8 cellular contexts compared by ENCODE assay signal in the genomic region with DNA sequence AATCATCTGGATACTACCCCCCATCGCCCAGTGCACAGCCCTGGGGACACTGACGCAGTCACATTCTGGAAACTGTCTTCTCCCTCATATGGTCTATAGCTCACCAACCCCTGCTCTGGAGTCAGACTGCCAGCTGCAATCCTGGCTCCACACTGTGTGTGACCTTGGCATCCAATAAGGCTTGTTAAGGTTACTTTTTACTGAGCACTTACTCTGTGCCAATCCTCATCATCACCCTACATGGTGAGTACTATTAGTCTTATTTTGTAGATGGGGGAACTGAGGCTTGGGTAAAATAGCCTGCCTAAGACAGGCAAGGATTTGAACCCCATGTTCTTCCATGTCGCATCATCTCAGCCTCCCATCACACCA. TPM values are rescaled to one million over a fixed set of nuclear protein-coding genes. Genes with fewer than 3 reads are reported as not detected.
A peak's percentile ranks its signal among the peaks of the same experiment; 100 is the strongest.
DNase-seq lines count a peak whose midpoint lies in the region; ATAC-seq and TF ChIP-seq lines count a peak whose summit lies in the region.

No MANE protein-coding gene starts in this region.

- peak overlapping the region; percentile 78 for H3K4me3 Mint-ChIP-seq in CD8-positive, alpha-beta T cell

- H3K36me3 Mint-ChIP-seq in CD8-positive, alpha-beta T cell, result no peaks in the 10 kb centered on the region

- peaks cover 84% of the 10 kb centered on the region for H4K20me1 ChIP-seq in osteoblast (ENCODE audit: insufficient read depth, low read length)

- intact Hi-C loops in CD8-positive, alpha-beta T cell (cut with DNase I, micrococcal nuclease), result loop anchor here (2.0 kb wide), 1 partner anchor 46 kb away; no protein-coding TSS in a partner anchor

- H2AFZ ChIP-seq in osteoblast (ENCODE audit: low read length), result no peak overlapping the region

- no peak overlapping the region for H3K27ac ChIP-seq in CD8-positive, alpha-beta T cell (ENCODE audit: low read depth, low read length)
- peak overlapping the region; percentile 98 for H3K27ac ChIP-seq in RWPE1
- H3K27ac ChIP-seq in esophagus (ENCODE audit: low read depth in 2 of 2, low read length in 1 of 2), result peak overlapping the region; percentile 93 to 94
- H3K27ac ChIP-seq in osteoblast (ENCODE audit: low read depth, low read length), result no peak overlapping the region

- peak overlapping the region; percentile 28 for H3K4me3 ChIP-seq in CD8-positive, alpha-beta T cell (ENCODE audit: low read depth, low read length)
- H3K4me3 ChIP-seq in esophagus (ENCODE audit: low read depth in 1 of 2, low read length in 2 of 2), result peak overlapping the region in 1 of 2 donors; percentile 0
- peak overlapping the region; percentile 58 for H3K4me3 ChIP-seq in osteoblast (ENCODE audit: insufficient read depth, low read length)

- H3K4me2 ChIP-seq in osteoblast (ENCODE audit: insufficient read depth, low read length), result peak overlapping the region; percentile 64

- no peaks in the 10 kb centered on the region for H3K36me3 ChIP-seq in CD8-positive, alpha-beta T cell (ENCODE audit: insufficient read depth, low read length)
- H3K36me3 ChIP-seq in esophagus (ENCODE audit: control insufficient read depth in 2 of 2, insufficient read depth in 2 of 2, low read length in 1 of 2), result peaks cover 0 to 5% of the 10 kb centered on the region in 2 donors
- H3K36me3 ChIP-seq in osteoblast (ENCODE audit: insufficient read depth, low read length), result no peaks in the 10 kb centered on the region

- CTCF ChIA-PET in CD8-positive, alpha-beta T cell (lab: Charles Lee), result interaction anchor here (0.9 to 3.0 kb wide), 14 partner anchors 11 to 270 kb away, joined by 3 to 16 read pairs (median 8); partner anchors contain the start of gene AHDC1
- CTCF ChIA-PET in RWPE1 (lab: Yijun Ruan, JAX), result interaction anchor here (0.6 to 4.9 kb wide), 4 partner anchors 8 to 149 kb away, joined by 5 to 46 read pairs (median 5); no protein-coding TSS in a partner anchor

- POLR2A ChIA-PET in CD8-positive, alpha-beta T cell (lab: Charles Lee), result interaction anchor here (0.7 to 1.4 kb wide), 4 partner anchors 42 to 103 kb away, joined by 3 to 8 read pairs (median 3); partner anchors contain the start of gene IFI6
- POLR2A ChIA-PET in RWPE1 (lab: Yijun Ruan, JAX; ENCODE audit: low non-redundant PET), result interaction anchor here (0.7 kb wide), 1 partner anchor 873 kb away, joined by 5 read pairs; the partner anchor contains the start of gene ARID1A

- no peaks in the 10 kb centered on the region for H3K9me3 Mint-ChIP-seq in CD8-positive, alpha-beta T cell

- H3K79me2 ChIP-seq in osteoblast (ENCODE audit: insufficient read depth, low read length), result peaks cover 88% of the 10 kb centered on the region

- WGBS in esophagus, 2 donors, result 47 to 55% methylated on average over 3 of the region's 3 CpGs

- H3K4me1 Mint-ChIP-seq in CD8-positive, alpha-beta T cell (ENCODE audit: low read depth), result peaks cover 26% of the 10 kb centered on the region

- no peak for TF ChIP-seq CTCF in CD8-positive, alpha-beta T cell (IDR thresholded peaks at IDR 0.05)
- no peak for TF ChIP-seq CTCF in RWPE1 (conservative IDR thresholded peaks at IDR 0.05; ENCODE audit: low read depth)
- TF ChIP-seq CTCF in osteoblast (IDR thresholded peaks at IDR 0.05; ENCODE audit: extremely low read depth, low read depth, low read length), result no peak

- H3K27me3 ChIP-seq in CD8-positive, alpha-beta T cell (ENCODE audit: insufficient read depth, low read length), result no peaks in the 10 kb centered on the region
- H3K27me3 ChIP-seq in esophagus (ENCODE audit: control insufficient read depth in 1 of 2, insufficient read depth in 2 of 2, low read length in 2 of 2) (no peaks in the 10 kb centered on the region), osteoblast (ENCODE audit: insufficient read depth, low read length) (no peaks in the 10 kb centered on the region)

- H3K27ac Mint-ChIP-seq in CD8-positive, alpha-beta T cell, result peak overlapping the region; percentile 74

- H3K27me3 Mint-ChIP-seq in CD8-positive, alpha-beta T cell (ENCODE audit: low read depth), result no peaks in the 10 kb centered on the region

- H3K4me1 ChIP-seq in CD8-positive, alpha-beta T cell (ENCODE audit: insufficient read depth, low read length), result peaks cover 16% of the 10 kb centered on the region
- peaks cover 38 to 83% of the 10 kb centered on the region in 2 donors for H3K4me1 ChIP-seq in esophagus (ENCODE audit: control insufficient read depth in 2 of 2, insufficient read depth in 2 of 2, low read length in 1 of 2)
- peaks cover 31% of the 10 kb centered on the region for H3K4me1 ChIP-seq in osteoblast (ENCODE audit: insufficient read depth, low read length)

- ATAC-seq in CD8-positive, alpha-beta T cell, result no peak

- no peak for DNase-seq in CD8-positive, alpha-beta T cell
- DNase-seq in RWPE1 (ENCODE audit: low spot score) (no peak), osteoblast (ENCODE audit: insufficient read length, low spot score, missing footprints) (peak; percentile 91), dermis blood vessel endothelial cell (no peak), NCI-H2107 (lab: John Stamatoyannopoulos, UW) (no peak), medulla oblongata (ENCODE audit: extremely low spot score) (no peak), NCI-H146 treated with DMSO at 0.1 percent for 48 hours (lab: John Stamatoyannopoulos, UW; ENCODE audit: unreplicated experiment) (no peak)

- H3K9me3 ChIP-seq in CD8-positive, alpha-beta T cell (ENCODE audit: low read length), result no peaks in the 10 kb centered on the region
- H3K9me3 ChIP-seq in esophagus (ENCODE audit: control insufficient read depth in 2 of 2, insufficient read depth in 1 of 2, low read depth in 1 of 2, low read length in 1 of 2), result no peaks in the 10 kb centered on the region
- H3K9me3 ChIP-seq in osteoblast (ENCODE audit: low read depth, low read length), result no peaks in the 10 kb centered on the region

RNA-seq across cellular contexts. Expression of gene AHDC1, which starts 34.9 kb away (rescaled TPM):
- 10 to 100 TPM; 19.5 to 21.1 TPM for total RNA-seq in CD8-positive, alpha-beta T cell
- 10 to 100 TPM; 24.7 to 58.4 TPM for polyA plus RNA-seq in esophagus
- total RNA-seq in osteoblast (11.2 and 13.3 TPM in 2 replicates), dermis blood vessel endothelial cell (7.1 and 16.0 TPM in 2 replicates)

Comparison
In these comparisons a context has a peak if more than half of its experiments do, and no peak if none do; other contexts are left out.
1. H3K27ac ChIP-seq: peak in RWPE1 (single experiment) and esophagus (2 of 2); none in CD8-positive, alpha-beta T cell (single experiment) and osteoblast (single experiment).